ENCODE assay signal across 1 cellular context in the genomic region with DNA sequence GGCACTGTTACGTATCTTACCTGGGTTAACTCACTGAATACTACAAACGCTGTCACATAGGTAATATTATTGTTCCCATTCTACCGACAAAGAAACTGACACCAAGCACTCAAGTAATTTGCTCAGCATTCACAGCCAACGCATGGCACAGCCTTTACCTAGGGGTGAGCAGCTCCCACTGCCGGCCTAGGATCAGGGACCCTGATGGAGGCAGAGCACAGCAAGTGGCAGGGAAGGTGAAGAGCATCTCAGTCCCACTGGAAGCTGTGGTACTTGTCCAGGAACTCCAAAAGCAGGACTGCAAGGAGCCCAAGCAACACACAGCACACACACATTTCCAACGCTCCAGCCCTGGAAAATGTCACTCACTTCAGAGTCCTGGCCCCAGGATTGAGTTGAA.
TF ChIP-seq lines count a peak whose summit lies in the region.

No MANE protein-coding gene starts in this region.

TF ChIP-seq in WTC11, 78 proteins besides CTCF, POLR2A, EP300 and RAD21 (continued from another document):
- TF ChIP-seq, protein P1, sequence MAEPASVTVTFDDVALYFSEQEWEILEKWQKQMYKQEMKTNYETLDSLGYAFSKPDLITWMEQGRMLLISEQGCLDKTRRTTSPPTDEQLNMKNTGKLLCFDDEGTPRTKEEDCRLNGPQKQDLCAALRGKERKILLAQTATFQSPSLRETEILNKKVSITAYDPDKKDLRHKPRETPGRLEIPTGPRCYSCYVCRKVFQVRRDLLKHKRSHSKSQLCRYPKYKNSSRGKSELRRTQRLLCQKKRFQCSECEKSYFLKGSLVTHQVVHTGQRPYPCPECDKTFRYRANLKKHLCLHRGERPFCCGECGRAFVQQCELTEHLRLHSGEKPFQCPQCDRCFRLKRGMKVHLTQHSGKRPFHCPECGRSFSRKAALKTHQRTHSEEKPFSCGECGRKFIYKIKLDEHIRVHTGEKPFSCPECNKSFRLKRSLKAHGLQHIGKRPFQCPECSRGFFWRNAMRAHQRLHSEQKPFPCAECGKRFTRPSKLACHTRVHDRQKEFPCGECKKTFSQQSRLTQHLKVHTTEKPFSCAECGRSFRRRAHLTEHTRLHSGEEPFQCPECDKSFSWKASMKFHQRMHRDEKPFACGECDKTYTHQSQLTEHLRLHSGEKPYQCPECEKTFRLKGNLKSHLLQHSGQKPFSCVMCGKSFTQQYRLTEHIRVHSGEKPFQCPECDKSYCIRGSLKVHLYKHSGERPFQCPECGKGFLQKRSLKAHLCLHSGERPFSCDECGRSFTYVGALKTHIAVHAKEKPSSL (CRISPR knock-in tag; conservative IDR thresholded peaks at IDR 0.05) = no peak
- TF ChIP-seq, protein P2, sequence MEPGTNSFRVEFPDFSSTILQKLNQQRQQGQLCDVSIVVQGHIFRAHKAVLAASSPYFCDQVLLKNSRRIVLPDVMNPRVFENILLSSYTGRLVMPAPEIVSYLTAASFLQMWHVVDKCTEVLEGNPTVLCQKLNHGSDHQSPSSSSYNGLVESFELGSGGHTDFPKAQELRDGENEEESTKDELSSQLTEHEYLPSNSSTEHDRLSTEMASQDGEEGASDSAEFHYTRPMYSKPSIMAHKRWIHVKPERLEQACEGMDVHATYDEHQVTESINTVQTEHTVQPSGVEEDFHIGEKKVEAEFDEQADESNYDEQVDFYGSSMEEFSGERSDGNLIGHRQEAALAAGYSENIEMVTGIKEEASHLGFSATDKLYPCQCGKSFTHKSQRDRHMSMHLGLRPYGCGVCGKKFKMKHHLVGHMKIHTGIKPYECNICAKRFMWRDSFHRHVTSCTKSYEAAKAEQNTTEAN (CRISPR knock-in tag; IDR thresholded peaks at IDR 0.05) = no peak
- TF ChIP-seq OVOL2 (CRISPR knock-in tag; IDR thresholded peaks at IDR 0.05; ENCODE audit: borderline replicate concordance) = no peak
- TF ChIP-seq, protein P3, sequence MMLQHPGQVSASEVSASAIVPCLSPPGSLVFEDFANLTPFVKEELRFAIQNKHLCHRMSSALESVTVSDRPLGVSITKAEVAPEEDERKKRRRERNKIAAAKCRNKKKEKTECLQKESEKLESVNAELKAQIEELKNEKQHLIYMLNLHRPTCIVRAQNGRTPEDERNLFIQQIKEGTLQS (CRISPR knock-in tag; conservative IDR thresholded peaks at IDR 0.05) = no peak
